ENCODE assay signal across 36 cellular contexts in genomic region chr15:88979674-88980073, GRCh38.
"Had no signal": no experiment of that assay in that cellular context is flagged by ENCODE, and none has a peak within 500 bp of the region (broad histone marks: within the 10 kb centered on the region; RNA-seq: fewer than 3 reads in every experiment).

No MANE protein-coding gene starts in this region.

- H3K27ac Mint-ChIP-seq: activated B cell treated with CpG ODN at 0.5 μM for 24 hours; activated CD4-positive, alpha-beta memory T cell treated with anti-CD3 and anti-CD28 coated beads, Interleukin-2, amount 10 ng/mL, durations not matched to agents 7 days and 5 days; activated CD4-positive, alpha-beta T cell treated with anti-CD3 and anti-CD28 coated beads for 36 hours; activated CD4-positive, alpha-beta T cell treated with anti-CD3 and anti-CD28 coated beads, Interleukin-2, amount 10 ng/mL, durations not matched to agents 7 days and 5 days; activated CD8-positive, alpha-beta memory T cell treated with anti-CD3 and anti-CD28 coated beads, Interleukin-2, amount 10 ng/mL, durations not matched to agents 7 days and 5 days; activated CD8-positive, alpha-beta T cell treated with anti-CD3 and anti-CD28 coated beads, Interleukin-2, amount 10 ng/mL, durations not matched to agents 7 days and 5 days; activated naive CD4-positive, alpha-beta T cell treated with anti-CD3 and anti-CD28 coated beads, Interleukin-2, amount 50 U/mL, for 72 hours; activated naive CD8-positive, alpha-beta T cell treated with anti-CD3 and anti-CD28 coated beads for 36 hours; activated T-cell treated with anti-CD3 and anti-CD28 coated beads, Interleukin-2, amount 50 U/mL, for 24 hours; activated T-helper 2 cell treated with anti-CD3 and anti-CD28 coated beads, Interferon-gamma antibody, Interleukin-2, Interleukin-4, amounts not matched to agents 10 μg/mL and 5 μg/mL and 100 μg/mL, durations not matched to agents 14 hours and 24 hours and 36 hours; T-helper 1 cell treated with Interleukin-12 subunit alpha and Interleukin-12 subunit beta and Interleukin-4 antibody, amounts not matched to agents 30 μg/mL and 1 μg/mL, for 36 hours; T-helper 2 cell treated with Interferon-gamma antibody and Interleukin-4, amounts not matched to agents 5 μg/mL and 100 μg/mL, for 36 hours had no signal

- H3K9me3 Mint-ChIP-seq: activated B cell treated with CpG ODN at 0.5 μM for 24 hours; activated CD4-positive, alpha-beta memory T cell treated with anti-CD3 and anti-CD28 coated beads, Interleukin-2, amount 10 ng/mL, durations not matched to agents 7 days and 5 days; activated CD4-positive, alpha-beta T cell treated with anti-CD3 and anti-CD28 coated beads, Interleukin-2, amount 10 ng/mL, durations not matched to agents 7 days and 5 days; activated naive CD4-positive, alpha-beta T cell treated with anti-CD3 and anti-CD28 coated beads for 36 hours; activated naive CD4-positive, alpha-beta T cell treated with anti-CD3 and anti-CD28 coated beads, Interleukin-2, amount 50 U/mL, for 72 hours; activated naive CD8-positive, alpha-beta T cell treated with anti-CD3 and anti-CD28 coated beads for 36 hours; activated T-cell treated with anti-CD3 and anti-CD28 coated beads, Interleukin-2, amount 50 U/mL, for 24 hours; activated T-helper 2 cell treated with anti-CD3 and anti-CD28 coated beads, Interferon-gamma antibody, Interleukin-2, Interleukin-4, amounts not matched to agents 10 μg/mL and 5 μg/mL and 100 μg/mL, durations not matched to agents 14 hours and 24 hours and 36 hours; T-helper 1 cell treated with Interleukin-12 subunit alpha and Interleukin-12 subunit beta and Interleukin-4 antibody, amounts not matched to agents 30 μg/mL and 1 μg/mL, for 36 hours; T-helper 2 cell treated with Interferon-gamma antibody and Interleukin-4, amounts not matched to agents 5 μg/mL and 100 μg/mL, for 36 hours had no signal

- FAIRE-seq: astrocyte, TTC549 had no signal

- H3K9me3 ChIP-seq: adrenal gland, body of pancreas had no signal

- H3K36me3 ChIP-seq: adrenal gland, brain microvascular endothelial cell, breast epithelium had no signal

- ATAC-seq: activated CD4-positive, alpha-beta T cell treated with anti-CD3 and anti-CD28 coated beads for 36 hours; activated CD4-positive, CD25-positive, alpha-beta regulatory T cell treated with anti-CD3 and anti-CD28 coated beads, Interleukin-2, amount 50 U/mL, for 24 hours; activated CD8-positive, alpha-beta memory T cell treated with anti-CD3 and anti-CD28 coated beads, Interleukin-2, amount 10 ng/mL, durations not matched to agents 7 days and 5 days; activated CD8-positive, alpha-beta T cell treated with anti-CD3 and anti-CD28 coated beads, Interleukin-2, amount 10 ng/mL, durations not matched to agents 7 days and 5 days; activated naive CD4-positive, alpha-beta T cell treated with anti-CD3 and anti-CD28 coated beads, Interleukin-2, amount 50 U/mL, for 72 hours; body of pancreas had no signal

- H3K36me3 Mint-ChIP-seq: activated CD8-positive, alpha-beta memory T cell treated with anti-CD3 and anti-CD28 coated beads, Interleukin-2, amount 10 ng/mL, durations not matched to agents 7 days and 5 days; activated naive CD4-positive, alpha-beta T cell treated with anti-CD3 and anti-CD28 coated beads, Interleukin-2, amount 50 U/mL, for 72 hours; activated naive CD8-positive, alpha-beta T cell treated with anti-CD3 and anti-CD28 coated beads for 36 hours had no signal

- H3K27me3 ChIP-seq: adrenal gland, body of pancreas, brain microvascular endothelial cell, breast epithelium had no signal

- H3K4me1 Mint-ChIP-seq: activated CD4-positive, alpha-beta memory T cell treated with anti-CD3 and anti-CD28 coated beads, Interleukin-2, amount 10 ng/mL, durations not matched to agents 7 days and 5 days; activated CD4-positive, alpha-beta T cell treated with anti-CD3 and anti-CD28 coated beads for 36 hours; activated CD8-positive, alpha-beta memory T cell treated with anti-CD3 and anti-CD28 coated beads, Interleukin-2, amount 10 ng/mL, durations not matched to agents 7 days and 5 days; activated naive CD8-positive, alpha-beta T cell treated with anti-CD3 and anti-CD28 coated beads for 36 hours had no signal

- H3K4me3 ChIP-seq: adrenal gland, body of pancreas, breast epithelium had no signal

- DNase-seq: activated B cell treated with CpG ODN at 0.5 μM for 24 hours; activated CD4-positive, alpha-beta memory T cell treated with anti-CD3 and anti-CD28 coated beads, Interleukin-2, amount 10 ng/mL, durations not matched to agents 7 days and 5 days; activated CD4-positive, alpha-beta T cell treated with anti-CD3 and anti-CD28 coated beads for 1 hour; activated CD4-positive, alpha-beta T cell treated with anti-CD3 and anti-CD28 coated beads for 36 hours; activated CD4-positive, alpha-beta T cell treated with anti-CD3 and anti-CD28 coated beads for 48 hours; activated CD4-positive, alpha-beta T cell treated with anti-CD3 and anti-CD28 coated beads, Interleukin-2, amount 10 ng/mL, durations not matched to agents 7 days and 5 days; activated CD4-positive, alpha-beta T cell treated with anti-CD3 and anti-CD28 coated beads, Interleukin-2, amount 50 U/mL, for 48 hours; activated CD8-positive, alpha-beta memory T cell treated with anti-CD3 and anti-CD28 coated beads for 24 hours; activated CD8-positive, alpha-beta memory T cell treated with anti-CD3 and anti-CD28 coated beads, Interleukin-2, amount 10 ng/mL, durations not matched to agents 7 days and 5 days; activated CD8-positive, alpha-beta memory T cell treated with anti-CD3 and anti-CD28 coated beads, Interleukin-2, amount 50 U/mL, for 48 hours; activated CD8-positive, alpha-beta T cell treated with anti-CD3 and anti-CD28 coated beads, Interleukin-2, amount 10 ng/mL, durations not matched to agents 7 days and 5 days; activated effector memory CD4-positive, alpha-beta T cell treated with Interleukin-2 at 50 U/mL for 16 hours; activated gamma-delta T cell treated with Interleukin-2 at 50 U/mL for 16 hours; activated naive CD4-positive, alpha-beta T cell; activated naive CD4-positive, alpha-beta T cell treated with anti-CD3 and anti-CD28 coated beads for 36 hours; activated naive CD4-positive, alpha-beta T cell treated with anti-CD3 and anti-CD28 coated beads, Interleukin-2, amount 50 U/mL, for 16 hours; activated naive CD8-positive, alpha-beta T cell treated with anti-CD3 and anti-CD28 coated beads for 36 hours; activated T-cell treated with anti-CD3 and anti-CD28 coated beads, Interleukin-2, amount 50 U/mL, for 24 hours; activated T-cell treated with anti-CD3 and anti-CD28 coated beads, Interleukin-2, amount 50 U/mL, for 48 hours; adrenal gland; amniotic stem cell; aorta; body of pancreas; brain microvascular endothelial cell; central memory CD4-positive, alpha-beta T cell; T-helper 2 cell; T-helper 9 cell had no signal

- H3K4me1 ChIP-seq: body of pancreas had no signal

- H3K4me3 Mint-ChIP-seq: activated B cell treated with CpG ODN at 0.5 μM for 24 hours; activated CD4-positive, alpha-beta memory T cell treated with anti-CD3 and anti-CD28 coated beads, Interleukin-2, amount 10 ng/mL, durations not matched to agents 7 days and 5 days; activated CD4-positive, alpha-beta T cell treated with anti-CD3 and anti-CD28 coated beads for 36 hours; activated CD4-positive, alpha-beta T cell treated with anti-CD3 and anti-CD28 coated beads, Interleukin-2, amount 10 ng/mL, durations not matched to agents 7 days and 5 days; activated CD8-positive, alpha-beta memory T cell treated with anti-CD3 and anti-CD28 coated beads, Interleukin-2, amount 10 ng/mL, durations not matched to agents 7 days and 5 days; activated CD8-positive, alpha-beta T cell treated with anti-CD3 and anti-CD28 coated beads, Interleukin-2, amount 10 ng/mL, durations not matched to agents 7 days and 5 days; activated naive CD4-positive, alpha-beta T cell treated with anti-CD3 and anti-CD28 coated beads for 36 hours; activated naive CD8-positive, alpha-beta T cell treated with anti-CD3 and anti-CD28 coated beads for 36 hours; activated T-cell treated with anti-CD3 and anti-CD28 coated beads, Interleukin-2, amount 50 U/mL, for 24 hours; T-helper 1 cell treated with Interleukin-12 subunit alpha and Interleukin-12 subunit beta and Interleukin-4 antibody, amounts not matched to agents 30 μg/mL and 1 μg/mL, for 36 hours; T-helper 2 cell treated with Interferon-gamma antibody and Interleukin-4, amounts not matched to agents 5 μg/mL and 100 μg/mL, for 36 hours had no signal

- H3K27ac ChIP-seq: adrenal gland, body of pancreas, brain microvascular endothelial cell, breast epithelium, VCaP had no signal

- H3K27me3 Mint-ChIP-seq: activated CD4-positive, alpha-beta T cell treated with anti-CD3 and anti-CD28 coated beads for 36 hours had no signal
